ENCODE assay signal across 15 cellular contexts in the genomic region with DNA sequence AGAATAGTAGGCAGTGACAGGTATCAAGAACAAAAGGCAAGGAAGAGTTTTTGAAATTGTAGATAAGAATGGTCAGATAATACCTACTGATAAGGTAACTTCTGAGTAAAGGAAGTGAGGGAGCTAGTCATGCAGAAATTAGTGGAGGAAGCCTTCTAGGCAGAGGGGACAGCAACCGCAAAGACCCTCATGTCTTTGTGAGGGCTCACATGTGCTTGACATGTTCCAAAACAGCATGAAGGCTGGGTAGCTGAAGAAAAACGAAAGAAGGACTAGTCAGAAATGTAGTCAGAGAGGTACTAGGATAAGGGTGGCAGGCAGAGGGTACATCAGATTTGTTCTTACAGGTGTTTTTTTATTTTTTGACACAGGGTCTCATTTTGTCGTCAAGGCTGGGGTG.
DNase-seq lines count a peak whose midpoint lies in the region; ATAC-seq lines count a peak whose summit lies in the region.
"Had no signal": no experiment of that assay in that cellular context is flagged by ENCODE, and none has a peak within 500 bp of the region (broad histone marks: within the 10 kb centered on the region; RNA-seq: fewer than 3 reads in every experiment).

No MANE protein-coding gene starts in this region.

- no peaks in the 10 kb centered on the region for H3K27me3 Mint-ChIP-seq in activated naive CD4-positive, alpha-beta T cell treated with anti-CD3 and anti-CD28 coated beads, Interleukin-2, amount 10 ng/mL, durations not matched to agents 7 days and 5 days
- no peaks in the 10 kb centered on the region for H3K27me3 Mint-ChIP-seq in activated naive CD8-positive, alpha-beta T cell

- H3K27ac ChIP-seq in KOPT-K1 (ENCODE audit: low read depth, low read length, poor library complexity, severe bottlenecking) = peak overlapping the region; percentile 29
- H3K27ac ChIP-seq: upper lobe of left lung had no signal

- no peaks in the 10 kb centered on the region for H3K9me3 ChIP-seq in KOPT-K1 (ENCODE audit: insufficient read depth, low read length, poor library complexity, severe bottlenecking)
- H3K9me3 ChIP-seq: psoas muscle, upper lobe of left lung had no signal

- H3K4me1 Mint-ChIP-seq in activated naive CD4-positive, alpha-beta T cell treated with anti-CD3 and anti-CD28 coated beads, Interleukin-2, amount 10 ng/mL, durations not matched to agents 7 days and 5 days = peaks cover 57% of the 10 kb centered on the region
- peaks cover 67% of the 10 kb centered on the region for H3K4me1 Mint-ChIP-seq in activated naive CD8-positive, alpha-beta T cell (ENCODE audit: low read depth)
- H3K4me1 Mint-ChIP-seq in stimulated activated effector memory CD8-positive, alpha-beta T cell treated with anti-CD3 and anti-CD28 coated beads, Interleukin-12 subunit alpha, Interleukin-12 subunit beta, amount 100 ng/mL, for 72 hours = peaks cover 33% of the 10 kb centered on the region

- peaks cover 37% of the 10 kb centered on the region for H3K36me3 ChIP-seq in KOPT-K1 (ENCODE audit: insufficient read depth, low read length)

- CTCF ChIA-PET in activated naive CD4-positive, alpha-beta T cell treated with anti-CD3 and anti-CD28 coated beads, Interleukin-2, amount 10 ng/mL, durations not matched to agents 7 days and 5 days (lab: Charles Lee) = interaction anchor here (1.7 kb wide), 1 partner anchor 78 kb away, joined by 6 read pairs; a partner anchor contains a TSS

- DNase-seq in activated naive CD4-positive, alpha-beta T cell treated with anti-CD3 and anti-CD28 coated beads, Interleukin-2, amount 10 ng/mL, durations not matched to agents 7 days and 5 days = no peak
- no peak for DNase-seq in activated naive CD4-positive, alpha-beta T cell treated with anti-CD3 and anti-CD28 coated beads, Interleukin-2, amount 50 U/mL, for 16 hours
- DNase-seq in stimulated activated effector memory CD8-positive, alpha-beta T cell treated with anti-CD3 and anti-CD28 coated beads, Interleukin-12 subunit alpha, Interleukin-12 subunit beta, amount 100 ng/mL, for 72 hours (ENCODE audit: low spot score in 2 of 2) = no peak
- DNase-seq in NCI-H2107 (lab: John Stamatoyannopoulos, UW) (no peak), NCI-H748 treated with DMSO at 0.1 percent for 48 hours (lab: John Stamatoyannopoulos, UW) (no peak)
- DNase-seq: DMS79 treated with DMSO at 0.1 percent for 48 hours, glutamatergic neuron, NCI-H1092, PC-3, psoas muscle, upper lobe of left lung had no signal

- no peak overlapping the region for H3K4me3 Mint-ChIP-seq in activated naive CD4-positive, alpha-beta T cell treated with anti-CD3 and anti-CD28 coated beads, Interleukin-2, amount 10 ng/mL, durations not matched to agents 7 days and 5 days
- peak overlapping the region; percentile 59 for H3K4me3 Mint-ChIP-seq in activated naive CD8-positive, alpha-beta T cell
- peak overlapping the region; percentile 0 for H3K4me3 Mint-ChIP-seq in stimulated activated effector memory CD8-positive, alpha-beta T cell treated with anti-CD3 and anti-CD28 coated beads, Interleukin-12 subunit alpha, Interleukin-12 subunit beta, amount 100 ng/mL, for 72 hours

- ATAC-seq in stimulated activated effector memory CD8-positive, alpha-beta T cell treated with anti-CD3 and anti-CD28 coated beads, Interleukin-12 subunit alpha, Interleukin-12 subunit beta, amount 100 ng/mL, for 72 hours = no peak
- no peak for ATAC-seq in GM21381 (IDR thresholded peaks at IDR 0.05; ENCODE audit: unreplicated experiment)
- ATAC-seq: PC-3, psoas muscle, SK-N-SH treated with all-trans-retinoic acid at 6 μM for 48 hours had no signal

- peaks cover 13% of the 10 kb centered on the region for H3K36me3 Mint-ChIP-seq in activated naive CD4-positive, alpha-beta T cell treated with anti-CD3 and anti-CD28 coated beads, Interleukin-2, amount 10 ng/mL, durations not matched to agents 7 days and 5 days
- no peaks in the 10 kb centered on the region for H3K36me3 Mint-ChIP-seq in activated naive CD8-positive, alpha-beta T cell
- H3K36me3 Mint-ChIP-seq in stimulated activated effector memory CD8-positive, alpha-beta T cell treated with anti-CD3 and anti-CD28 coated beads, Interleukin-12 subunit alpha, Interleukin-12 subunit beta, amount 100 ng/mL, for 72 hours = peaks cover 57% of the 10 kb centered on the region

- peak overlapping the region; percentile 71 for H3K27ac Mint-ChIP-seq in activated naive CD4-positive, alpha-beta T cell treated with anti-CD3 and anti-CD28 coated beads, Interleukin-2, amount 10 ng/mL, durations not matched to agents 7 days and 5 days
- peak overlapping the region; percentile 81 for H3K27ac Mint-ChIP-seq in activated naive CD8-positive, alpha-beta T cell
- peak overlapping the region; percentile 8 for H3K27ac Mint-ChIP-seq in stimulated activated effector memory CD8-positive, alpha-beta T cell treated with anti-CD3 and anti-CD28 coated beads, Interleukin-12 subunit alpha, Interleukin-12 subunit beta, amount 100 ng/mL, for 72 hours

- no peaks in the 10 kb centered on the region for H3K9me3 Mint-ChIP-seq in activated naive CD4-positive, alpha-beta T cell treated with anti-CD3 and anti-CD28 coated beads, Interleukin-2, amount 10 ng/mL, durations not matched to agents 7 days and 5 days
- H3K9me3 Mint-ChIP-seq in activated naive CD8-positive, alpha-beta T cell (ENCODE audit: low read depth) = no peaks in the 10 kb centered on the region
- no peaks in the 10 kb centered on the region for H3K9me3 Mint-ChIP-seq in stimulated activated effector memory CD8-positive, alpha-beta T cell treated with anti-CD3 and anti-CD28 coated beads, Interleukin-12 subunit alpha, Interleukin-12 subunit beta, amount 100 ng/mL, for 72 hours

Comparison
In these comparisons a context has a peak if more than half of its experiments do, and no peak if none do; other contexts are left out.
1. H3K27ac Mint-ChIP-seq: peak in every context shown above with its lines; median percentile 81 in activated naive CD8-positive, alpha-beta T cell; 71 in activated naive CD4-positive, alpha-beta T cell treated with anti-CD3 and anti-CD28 coated beads, Interleukin-2, amount 10 ng/mL, durations not matched to agents 7 days and 5 days; 8 in stimulated activated effector memory CD8-positive, alpha-beta T cell treated with anti-CD3 and anti-CD28 coated beads, Interleukin-12 subunit alpha, Interleukin-12 subunit beta, amount 100 ng/mL, for 72 hours.